In the genomic region with DNA sequence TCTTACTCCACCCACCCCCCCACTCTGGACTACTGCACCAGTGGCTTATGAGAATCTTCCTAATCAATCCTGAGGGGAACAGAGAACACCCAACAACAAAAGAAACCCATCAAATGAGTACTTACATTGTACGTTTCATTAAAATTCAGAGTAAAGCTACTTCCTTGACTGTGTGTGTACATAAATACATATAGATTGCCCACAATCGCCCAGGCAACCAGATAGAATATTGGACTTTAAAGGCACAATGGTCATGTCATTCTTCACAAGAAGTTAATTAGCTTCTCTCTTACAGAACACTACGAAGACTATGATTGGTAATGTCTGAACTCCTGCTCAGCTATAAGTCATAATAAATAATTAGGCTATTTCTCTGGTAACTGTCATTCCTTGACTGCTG, we compare ENCODE assay signal across 39 cellular contexts. TPM values are rescaled to one million over a fixed set of nuclear protein-coding genes. Genes with fewer than 3 reads are reported as not detected.
"Had no signal": no experiment of that assay in that cellular context is flagged by ENCODE, and none has a peak within 500 bp of the region (broad histone marks: within the 10 kb centered on the region; RNA-seq: fewer than 3 reads in every experiment).

No MANE protein-coding gene starts in this region.

- H3K27me3 ChIP-seq: adrenal gland, ascending aorta, body of pancreas, brain microvascular endothelial cell, cardiac muscle cell had no signal

- H3K9me3 ChIP-seq: adrenal gland, ascending aorta, body of pancreas, breast epithelium had no signal

- H3K4me1 ChIP-seq: adrenal gland, ascending aorta, body of pancreas, breast epithelium had no signal

- ATAC-seq: activated naive CD4-positive, alpha-beta T cell treated with anti-CD3 and anti-CD28 coated beads, Interleukin-2, amount 50 U/mL, for 72 hours; activated naive CD8-positive, alpha-beta T cell treated with anti-CD3 and anti-CD28 coated beads, Interleukin-2, amount 50 U/mL, for 24 hours; activated T-cell treated with anti-CD3 and anti-CD28 coated beads, Interleukin-2, amount 50 U/mL, for 4 hours; activated T-helper 17 cell treated with anti-CD3 and anti-CD28 coated beads, Interleukin-2, amount 50 U/mL, for 72 hours; body of pancreas had no signal

- H3K4me3 ChIP-seq: adrenal gland, ascending aorta, body of pancreas, breast epithelium, cardiac muscle cell had no signal

- DNase-seq: activated effector memory CD4-positive, alpha-beta T cell treated with anti-CD3 and anti-CD28 coated beads, Interleukin-2, amount 50 U/mL, for 16 hours; activated effector memory CD4-positive, alpha-beta T cell treated with Interleukin-2 at 50 U/mL for 16 hours; activated gamma-delta T cell; activated gamma-delta T cell treated with Interleukin-2 at 50 U/mL for 16 hours; activated naive CD4-positive, alpha-beta T cell; activated naive CD4-positive, alpha-beta T cell treated with anti-CD3 and anti-CD28 coated beads for 36 hours; activated naive CD4-positive, alpha-beta T cell treated with anti-CD3 and anti-CD28 coated beads, Interleukin-2, amount 10 ng/mL, durations not matched to agents 7 days and 5 days; activated naive CD4-positive, alpha-beta T cell treated with anti-CD3 and anti-CD28 coated beads, Interleukin-2, amount 50 U/mL, for 16 hours; activated naive CD4-positive, alpha-beta T cell treated with Interleukin-2 at 50 U/mL for 16 hours; activated naive CD8-positive, alpha-beta T cell treated with anti-CD3 and anti-CD28 coated beads for 36 hours; activated naive CD8-positive, alpha-beta T cell treated with anti-CD3 and anti-CD28 coated beads, Interleukin-2, amount 10 ng/mL, durations not matched to agents 7 days and 5 days; activated naive CD8-positive, alpha-beta T cell treated with anti-CD3 and anti-CD28 coated beads, Interleukin-2, amount 50 U/mL, for 24 hours; activated T-cell treated with anti-CD3 and anti-CD28 coated beads, Interleukin-2, amount 50 U/mL, for 1 hour; activated T-cell treated with anti-CD3 and anti-CD28 coated beads, Interleukin-2, amount 50 U/mL, for 24 hours; activated T-cell treated with anti-CD3 and anti-CD28 coated beads, Interleukin-2, amount 50 U/mL, for 4 hours; activated T-cell treated with anti-CD3 and anti-CD28 coated beads, Interleukin-2, amount 50 U/mL, for 48 hours; activated T-cell treated with anti-CD3 and anti-CD28 coated beads, Interleukin-2, amount 50 U/mL, for 72 hours; adrenal gland; amniotic stem cell; amygdala; anterior cingulate cortex; aorta; body of pancreas; brain microvascular endothelial cell; caudate nucleus; central memory CD4-positive, alpha-beta T cell; cerebellar nuclear complex had no signal

- H3K27ac ChIP-seq: adrenal gland, ascending aorta, body of pancreas, brain microvascular endothelial cell, breast epithelium, cardiac muscle cell had no signal

- H3K36me3 ChIP-seq: adrenal gland, ascending aorta, brain microvascular endothelial cell, breast epithelium, cardiac muscle cell had no signal

RNA-seq across cellular contexts. Expression of a gene that starts 20.2 kb away (rescaled TPM):
- total RNA-seq: activated naive CD4-positive, alpha-beta T cell treated with anti-CD3 and anti-CD28 coated beads for 36 hours; activated naive CD4-positive, alpha-beta T cell treated with anti-CD3 and anti-CD28 coated beads, Interleukin-2, amount 50 U/mL, for 72 hours; activated naive CD8-positive, alpha-beta T cell treated with anti-CD3 and anti-CD28 coated beads for 36 hours; activated naive CD8-positive, alpha-beta T cell treated with anti-CD3 and anti-CD28 coated beads, Interleukin-2, amount 10 ng/mL, durations not matched to agents 7 days and 5 days; activated T-cell treated with anti-CD3 and anti-CD28 coated beads, Interleukin-2, amount 50 U/mL, for 4 hours; activated T-cell treated with anti-CD3 and anti-CD28 coated beads, Interleukin-2, amount 50 U/mL, for 72 hours; activated T-helper 1 cell treated with anti-CD3 and anti-CD28 coated beads, Interleukin-12 subunit alpha, Interleukin-12 subunit beta, Interleukin-2, Interleukin-4 antibody, amounts not matched to agents 30 ng/mL and 10 ng/mL and 1 ng/mL, durations not matched to agents 14 hours and 24 hours and 36 hours; activated T-helper 17 cell treated with anti-CD3 and anti-CD28 coated beads, Interleukin-2, amount 50 U/mL, for 72 hours; activated T-helper 2 cell treated with anti-CD3 and anti-CD28 coated beads, Interferon-gamma antibody, Interleukin-2, Interleukin-4, amounts not matched to agents 10 μg/mL and 5 μg/mL and 100 μg/mL, durations not matched to agents 14 hours and 24 hours and 36 hours; adrenal gland; aorta; ascending aorta; astrocyte; body of pancreas; breast epithelium; bronchial epithelial cell; cardiac muscle cell; cardiac septum; cerebellum had no signal
- polyA plus RNA-seq: adipose tissue, adrenal gland, aorta, cardiac muscle cell had no signal
